In genomic region chr13:80151016-80151415, GRCh38 we compare ENCODE assay signal across 1 cellular context.
TF ChIP-seq lines count a peak whose summit lies in the region.

No MANE protein-coding gene starts in this region.

TF ChIP-seq in SK-N-SH treated with all-trans-retinoic acid at 6 μM for 48 hours, 23 proteins besides CTCF, POLR2A, EP300 and RAD21 (continued from another document):
- no peak for TF ChIP-seq ZFP30 (CRISPR knock-in tag; IDR thresholded peaks at IDR 0.05)
- TF ChIP-seq ZNF565 (CRISPR knock-in tag; conservative IDR thresholded peaks at IDR 0.05; ENCODE audit: low read depth): no peak
- TF ChIP-seq ZFP3 (CRISPR knock-in tag; IDR thresholded peaks at IDR 0.05): no peak
- TF ChIP-seq CSDC2 (CRISPR knock-in tag; IDR thresholded peaks at IDR 0.05): no peak
- TF ChIP-seq SNAI2 (CRISPR knock-in tag; IDR thresholded peaks at IDR 0.05): no peak
- TF ChIP-seq ZC3H10 (CRISPR knock-in tag; IDR thresholded peaks at IDR 0.05): no peak
